Comparison of ENCODE assay signal across 15 cellular contexts in the genomic region with DNA sequence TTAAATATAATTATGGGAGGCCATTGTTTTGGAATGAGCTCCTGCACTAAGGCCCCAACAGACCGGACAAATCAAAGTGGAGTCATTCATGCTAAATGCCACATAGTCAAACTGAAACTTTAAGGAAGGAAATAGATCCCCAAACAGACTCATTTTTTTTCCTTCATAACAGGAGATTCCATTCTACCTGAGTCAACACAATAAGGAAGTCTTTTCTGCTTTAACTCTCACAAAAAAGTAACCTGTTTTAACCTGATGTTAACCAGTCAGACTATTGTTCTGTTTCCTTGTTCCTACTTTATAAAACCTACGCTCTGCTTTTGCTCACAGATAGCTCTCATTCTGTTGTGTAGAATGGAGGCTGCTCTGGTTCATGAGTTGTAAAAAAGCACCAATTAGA.
DNase-seq lines count a peak whose midpoint lies in the region; ATAC-seq and TF ChIP-seq lines count a peak whose summit lies in the region.
"Had no signal": no experiment of that assay in that cellular context is flagged by ENCODE, and none has a peak within 500 bp of the region (broad histone marks: within the 10 kb centered on the region; RNA-seq: fewer than 3 reads in every experiment).

No MANE protein-coding gene starts in this region.

- H3K9me3 Mint-ChIP-seq in endothelial cell (ENCODE audit: unreplicated experiment) = no peaks in the 10 kb centered on the region
- peaks cover 11% of the 10 kb centered on the region for H3K9me3 Mint-ChIP-seq in type B pancreatic cell

- intact Hi-C loops in aorta (cut with DNase I) = no loop called here

- H3K36me3 Mint-ChIP-seq in endothelial cell (ENCODE audit: low read depth, unreplicated experiment) (peaks cover 4% of the 10 kb centered on the region), type B pancreatic cell (peaks cover 5% of the 10 kb centered on the region)

- TF ChIP-seq CTCF in endothelial cell (IDR thresholded peaks at IDR 0.05; ENCODE audit: unreplicated experiment) = no peak
- TF ChIP-seq CTCF in type B pancreatic cell (conservative IDR thresholded peaks at IDR 0.05) = no peak

- DNase-seq in HT1080 (ENCODE audit: low read depth) = peak; percentile 28
- no peak for DNase-seq in endothelial cell (ENCODE audit: low spot score)
- peak; percentile 64 for DNase-seq in kidney tubule cell (ENCODE audit: low spot score)
- DNase-seq in type B pancreatic cell (ENCODE audit: extremely low spot score, unreplicated experiment) = no peak
- no peak for DNase-seq in activated effector memory CD4-positive, alpha-beta T cell treated with Interleukin-2 at 50 U/mL for 16 hours
- no peak for DNase-seq in aorta
- no peak for DNase-seq in NCI-H2171 (lab: John Stamatoyannopoulos, UW)
- DNase-seq: DMS 273 treated with DMSO at 0.1 percent for 48 hours, NCI-H1105 treated with DMSO at 0.1 percent for 48 hours, NCI-H1930, NCI-H510A, NCI-H82 had no signal

- no peak overlapping the region for H3K4me3 Mint-ChIP-seq in endothelial cell (ENCODE audit: unreplicated experiment)
- no peak overlapping the region for H3K4me3 Mint-ChIP-seq in type B pancreatic cell

- H3K27ac Mint-ChIP-seq in endothelial cell (ENCODE audit: unreplicated experiment) (peak overlapping the region; percentile 87), type B pancreatic cell (peak overlapping the region; percentile 83)

- no peak overlapping the region for H3K4me3 ChIP-seq in aorta (ENCODE audit: low read length in 2 of 2)
- H3K4me3 ChIP-seq: PC-9, SJSA1 had no signal

- H3K27me3 Mint-ChIP-seq in endothelial cell (ENCODE audit: unreplicated experiment) (no peaks in the 10 kb centered on the region), type B pancreatic cell (no peaks in the 10 kb centered on the region)

- ATAC-seq in aorta (ENCODE audit: low FRiP score) = no peak

- H3K9me3 ChIP-seq in aorta (ENCODE audit: control insufficient read depth, low read length) = no peaks in the 10 kb centered on the region
- H3K9me3 ChIP-seq: SJSA1 had no signal

- H3K36me3 ChIP-seq in aorta (ENCODE audit: control insufficient read depth in 1 of 2, insufficient read depth in 2 of 2, low read length in 1 of 2) = no peaks in the 10 kb centered on the region
- H3K36me3 ChIP-seq: SJSA1 had no signal

- 78 to 79% methylated on average over 2 of the region's 2 CpGs for WGBS in aorta, 2 donors

- no peaks in the 10 kb centered on the region for H3K27me3 ChIP-seq in aorta (ENCODE audit: control insufficient read depth in 1 of 2, insufficient read depth in 2 of 2, low read length in 1 of 2)
- H3K27me3 ChIP-seq: SJSA1 had no signal

- no peaks in the 10 kb centered on the region for H3K4me1 ChIP-seq in aorta (ENCODE audit: control insufficient read depth in 1 of 2, insufficient read depth in 2 of 2, low read length in 2 of 2)
- H3K4me1 ChIP-seq: SJSA1 had no signal

- H3K27ac ChIP-seq in aorta (ENCODE audit: low read depth in 1 of 2, low read length in 2 of 2) = no peak overlapping the region
- H3K27ac ChIP-seq: C4-2B, PC-9, SJSA1 had no signal

- H3K4me1 Mint-ChIP-seq in endothelial cell (ENCODE audit: unreplicated experiment) (peaks cover 20% of the 10 kb centered on the region), type B pancreatic cell (ENCODE audit: unreplicated experiment) (peaks cover 5% of the 10 kb centered on the region)

Comparison
In these comparisons a context has a peak if more than half of its experiments do, and no peak if none do; other contexts are left out.
1. DNase-seq: peak in HT1080 (single experiment) and kidney tubule cell (single experiment); none in endothelial cell (single experiment), type B pancreatic cell (single experiment), activated effector memory CD4-positive, alpha-beta T cell treated with Interleukin-2 at 50 U/mL for 16 hours (single experiment), aorta (0 of 2) and NCI-H2171 (single experiment).